In genomic region chr11:13486926-13487660, GRCh38 we compare ENCODE assay signal across 8 cellular contexts. TPM values are rescaled to one million over a fixed set of nuclear protein-coding genes. Genes with fewer than 3 reads are reported as not detected.
DNase-seq lines count a peak whose midpoint lies in the region; ATAC-seq and TF ChIP-seq lines count a peak whose summit lies in the region.

No MANE protein-coding gene starts in this region.

- ATAC-seq in GM21529 (IDR thresholded peaks at IDR 0.05; ENCODE audit: unreplicated experiment), result peak; percentile 45
- peak; percentile 93 to 96 for ATAC-seq in activated T-cell treated with anti-CD3 and anti-CD28 coated beads, Interleukin-2, amount 50 U/mL, for 4 hours
- no peak for ATAC-seq in HG03457 (IDR thresholded peaks at IDR 0.05; ENCODE audit: unreplicated experiment)

- H3K9me3 ChIP-seq in cardiac muscle cell (ENCODE audit: low read depth) (no peaks in the 10 kb centered on the region), skeletal muscle tissue (ENCODE audit: control insufficient read depth in 3 of 3, low read length in 3 of 3) (peaks cover 0 to 2% (median 0%) of the 10 kb centered on the region in 3 donors)

- H3K4me3 ChIP-seq in cardiac muscle cell, result no peak overlapping the region
- peak overlapping the region in 2 of 3 donors; percentile 7 to 45 for H3K4me3 ChIP-seq in skeletal muscle tissue (ENCODE audit: low read length in 3 of 3)

- peak overlapping the region; percentile 68 for H3K4me3 Mint-ChIP-seq in activated T-cell treated with anti-CD3 and anti-CD28 coated beads, Interleukin-2, amount 50 U/mL, for 4 hours

- TF ChIP-seq CTCF in AG09319 (IDR thresholded peaks at IDR 0.05; ENCODE audit: low read depth, low read length) (peak; percentile 16), cardiac muscle cell (IDR thresholded peaks at IDR 0.05; ENCODE audit: low read depth, low read length) (peak; percentile 45)

- peaks cover 3% of the 10 kb centered on the region for H3K27me3 Mint-ChIP-seq in activated T-cell treated with anti-CD3 and anti-CD28 coated beads, Interleukin-2, amount 50 U/mL, for 4 hours (ENCODE audit: low read depth)

- H3K9ac ChIP-seq in skeletal muscle tissue (ENCODE audit: low read depth in 1 of 3, low read length in 3 of 3), result no peak overlapping the region

- no peaks in the 10 kb centered on the region for H3K9me3 Mint-ChIP-seq in activated T-cell treated with anti-CD3 and anti-CD28 coated beads, Interleukin-2, amount 50 U/mL, for 4 hours

- H3K27me3 ChIP-seq in cardiac muscle cell (no peaks in the 10 kb centered on the region), skeletal muscle tissue (ENCODE audit: control insufficient read depth in 3 of 3, insufficient read depth in 3 of 3, low read length in 3 of 3) (no peaks in the 10 kb centered on the region)

- DNase-seq in AG09319 (ENCODE audit: extremely low read depth, low read depth) (no peak), NCI-H69 (lab: John Stamatoyannopoulos, UW) (peak; percentile 92), cardiac muscle cell (ENCODE audit: low read depth in 1 of 2, low spot score in 1 of 2) (peak; percentile 24 to 58), NCI-H1694 treated with DMSO at 0.1 percent for 48 hours (lab: John Stamatoyannopoulos, UW) (no peak)
- DNase-seq in activated T-cell treated with anti-CD3 and anti-CD28 coated beads, Interleukin-2, amount 50 U/mL, for 4 hours, result peak; percentile 60

- H3K36me3 ChIP-seq in cardiac muscle cell, result no peaks in the 10 kb centered on the region
- no peaks in the 10 kb centered on the region for H3K36me3 ChIP-seq in skeletal muscle tissue (ENCODE audit: control insufficient read depth in 3 of 3, insufficient read depth in 3 of 3, low read length in 3 of 3)

- peaks cover 6% of the 10 kb centered on the region for H3K4me1 Mint-ChIP-seq in activated T-cell treated with anti-CD3 and anti-CD28 coated beads, Interleukin-2, amount 50 U/mL, for 4 hours (ENCODE audit: low read depth)

- H3K27ac ChIP-seq in cardiac muscle cell (no peak overlapping the region), skeletal muscle tissue (ENCODE audit: low read depth, low read length) (no peak overlapping the region)

- no peaks in the 10 kb centered on the region for H3K36me3 Mint-ChIP-seq in activated T-cell treated with anti-CD3 and anti-CD28 coated beads, Interleukin-2, amount 50 U/mL, for 4 hours (ENCODE audit: insufficient read depth)

- H3K4me1 ChIP-seq in cardiac muscle cell (ENCODE audit: low read depth) (no peaks in the 10 kb centered on the region), skeletal muscle tissue (ENCODE audit: control insufficient read depth in 3 of 3, insufficient read depth in 3 of 3, low read length in 3 of 3) (no peaks in the 10 kb centered on the region)

RNA-seq across cellular contexts. Expression of gene PTH, which starts 8.7 kb away (rescaled TPM):
- total RNA-seq in activated T-cell treated with anti-CD3 and anti-CD28 coated beads, Interleukin-2, amount 50 U/mL, for 4 hours, result not detected
- not detected in 2 replicates for total RNA-seq in cardiac muscle cell
- not detected in 2 replicates for polyA plus RNA-seq in cardiac muscle cell
- total RNA-seq in skeletal muscle tissue, result not detected

RNA-seq across cellular contexts. Expression of gene BTBD10, which starts 24.1 kb away (rescaled TPM):
- total RNA-seq in activated T-cell treated with anti-CD3 and anti-CD28 coated beads, Interleukin-2, amount 50 U/mL, for 4 hours, result 10 to 100 TPM; 18.3 to 22.2 (median 20.0) TPM
- total RNA-seq in cardiac muscle cell (34.7 and 35.4 TPM in 2 replicates), skeletal muscle tissue (91.3 TPM)
- 37.8 and 39.0 TPM in 2 replicates for polyA plus RNA-seq in cardiac muscle cell

Comparison
In these comparisons a context has a peak if more than half of its experiments do, and no peak if none do; other contexts are left out.
1. DNase-seq: peak in NCI-H69 (single experiment), activated T-cell treated with anti-CD3 and anti-CD28 coated beads, Interleukin-2, amount 50 U/mL, for 4 hours (single experiment) and cardiac muscle cell (2 of 2); none in AG09319 (single experiment) and NCI-H1694 treated with DMSO at 0.1 percent for 48 hours (single experiment).